Comparison of ENCODE assay signal across 8 cellular contexts in the genomic region with DNA sequence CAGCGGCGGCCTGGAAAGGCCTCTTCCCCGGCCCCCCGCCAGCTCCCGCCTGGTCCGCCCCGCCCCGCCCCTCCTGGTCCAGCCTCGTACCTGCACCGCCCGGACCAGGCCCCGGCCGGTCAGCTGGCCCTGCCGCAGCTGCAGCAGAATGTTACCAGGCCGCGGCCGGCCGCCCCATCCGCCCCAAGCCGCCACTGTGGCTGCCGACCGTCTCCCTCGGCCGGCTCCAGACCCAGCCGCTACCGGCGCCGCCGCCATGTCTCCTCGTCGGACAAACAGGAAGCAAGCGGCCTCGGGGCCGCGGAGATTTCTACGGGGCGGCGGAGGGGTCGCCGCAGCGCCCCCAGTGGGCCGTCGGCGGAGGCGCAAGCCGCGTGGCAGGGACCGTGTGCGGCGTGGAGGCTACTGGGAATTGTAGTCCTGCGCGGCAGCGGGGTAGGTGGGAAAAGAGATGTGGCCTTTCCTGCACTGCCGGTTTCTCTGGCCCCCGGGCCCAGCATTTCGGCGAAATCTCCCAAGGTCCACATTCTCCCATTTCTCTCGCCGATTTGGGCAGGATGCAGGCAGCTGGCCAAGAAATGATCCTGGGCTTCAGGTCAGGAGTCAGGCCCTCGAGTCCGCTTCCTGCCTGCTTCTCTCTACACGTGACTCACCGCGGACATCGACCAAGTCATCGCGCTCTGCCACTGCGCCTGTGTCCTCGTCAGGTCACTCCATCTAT. TPM values are rescaled to one million over a fixed set of nuclear protein-coding genes. Genes with fewer than 3 reads are reported as not detected.
DNase-seq lines count a peak whose midpoint lies in the region; FAIRE-seq and TF ChIP-seq lines count a peak whose summit lies in the region.

A gene with protein sequence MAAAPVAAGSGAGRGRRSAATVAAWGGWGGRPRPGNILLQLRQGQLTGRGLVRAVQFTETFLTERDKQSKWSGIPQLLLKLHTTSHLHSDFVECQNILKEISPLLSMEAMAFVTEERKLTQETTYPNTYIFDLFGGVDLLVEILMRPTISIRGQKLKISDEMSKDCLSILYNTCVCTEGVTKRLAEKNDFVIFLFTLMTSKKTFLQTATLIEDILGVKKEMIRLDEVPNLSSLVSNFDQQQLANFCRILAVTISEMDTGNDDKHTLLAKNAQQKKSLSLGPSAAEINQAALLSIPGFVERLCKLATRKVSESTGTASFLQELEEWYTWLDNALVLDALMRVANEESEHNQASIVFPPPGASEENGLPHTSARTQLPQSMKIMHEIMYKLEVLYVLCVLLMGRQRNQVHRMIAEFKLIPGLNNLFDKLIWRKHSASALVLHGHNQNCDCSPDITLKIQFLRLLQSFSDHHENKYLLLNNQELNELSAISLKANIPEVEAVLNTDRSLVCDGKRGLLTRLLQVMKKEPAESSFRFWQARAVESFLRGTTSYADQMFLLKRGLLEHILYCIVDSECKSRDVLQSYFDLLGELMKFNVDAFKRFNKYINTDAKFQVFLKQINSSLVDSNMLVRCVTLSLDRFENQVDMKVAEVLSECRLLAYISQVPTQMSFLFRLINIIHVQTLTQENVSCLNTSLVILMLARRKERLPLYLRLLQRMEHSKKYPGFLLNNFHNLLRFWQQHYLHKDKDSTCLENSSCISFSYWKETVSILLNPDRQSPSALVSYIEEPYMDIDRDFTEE (minus strand): TSS at position 284 of the 721 bp plus-strand sequence. CDS start 26 bp downstream, at position 258.

- DNase-seq in GF-D8 (lab: John Stamatoyannopoulos, UW) (peak; percentile 73), H54 (ENCODE audit: insufficient read length, low spot score) (peak; percentile 72), LoVo (ENCODE audit: low spot score) (peak; percentile 91), SJCRH30 (peak; percentile 94 to 98), frontal cortex (ENCODE audit: low spot score in 2 of 2) (peak; percentile 83 to 86), superior temporal gyrus (ENCODE audit: extremely low spot score) (peak; percentile 93)
- DNase-seq in activated naive CD4-positive, alpha-beta T cell (lab: John Stamatoyannopoulos, UW), result peak; percentile 73 to 84 (median 82)

- H3K9me3 ChIP-seq in SJCRH30 (replicated peaks), result 0 out of 2 replicates have a peak, but pooled peaks cover 2% of the 10 kb centered on the region
- H3K9me3 ChIP-seq in neutrophil, result no peaks in the 10 kb centered on the region

- peak; percentile 81 for TF ChIP-seq POLR2A in H54 (IDR thresholded peaks at IDR 0.05; ENCODE audit: low read depth, low read length)

- TF ChIP-seq CTCF in neutrophil (IDR thresholded peaks at IDR 0.05), result peak; percentile 100

- peak within 1 kb of the TSS; percentile 68 for H3K27ac ChIP-seq in SJCRH30
- H3K27ac ChIP-seq in neutrophil, result peak within 1 kb of the TSS; percentile 94

- FAIRE-seq in H54 (lab: Jason Lieb, UNC), result no peak
- no peak for FAIRE-seq in frontal cortex (lab: Jason Lieb, UNC)

- peaks cover under 1% of the 10 kb centered on the region; the same call in 1 of the 2 replicates for H3K36me3 ChIP-seq in SJCRH30
- H3K36me3 ChIP-seq in neutrophil, result peaks cover 9% of the 10 kb centered on the region

- H3K4me1 ChIP-seq in SJCRH30 (peaks cover 14% of the 10 kb centered on the region; the same call in 1 of the 2 replicates), neutrophil (ENCODE audit: control insufficient read depth in 1 of 2, insufficient read depth in 1 of 2, low read depth in 1 of 2, low read length in 1 of 2) (peaks cover 47 to 51% of the 10 kb centered on the region in 2 experiments)

- H3K4me3 ChIP-seq in SJCRH30, result peak within 1 kb of the TSS; percentile 77
- peak within 1 kb of the TSS; percentile 83 to 95 for H3K4me3 ChIP-seq in neutrophil (ENCODE audit: low read depth in 1 of 2, low read length in 1 of 2)

- no peaks in the 10 kb centered on the region for H3K27me3 ChIP-seq in SJCRH30
- H3K27me3 ChIP-seq in neutrophil, result no peaks in the 10 kb centered on the region

RNA-seq across cellular contexts. Expression of the gene that starts here (rescaled TPM):
- 67.0 and 68.9 TPM in 2 replicates for total RNA-seq in SJCRH30 (2014; rRNA removed; shearing (Covaris generic))
- total RNA-seq in frontal cortex, result 52.2 TPM

Comparison
In these comparisons a context has a peak if more than half of its experiments do, and no peak if none do; other contexts are left out.
1. Peak in every context shown above with its lines: DNase-seq, H3K4me3 ChIP-seq and H3K27ac ChIP-seq.